18 cellular contexts compared by ENCODE assay signal in genomic region chr14:96867634-96868033, GRCh38.
DNase-seq lines count a peak whose midpoint lies in the region; ATAC-seq, FAIRE-seq and TF ChIP-seq lines count a peak whose summit lies in the region.
"Had no signal": no experiment of that assay in that cellular context is flagged by ENCODE, and none has a peak within 500 bp of the region (broad histone marks: within the 10 kb centered on the region; RNA-seq: fewer than 3 reads in every experiment).

No MANE protein-coding gene starts in this region.

- BruUV-seq in IMR-90 (replicated peaks; lab: Mats Ljungman, UMichigan) = no TSS peak
- BruUV-seq in K562 (replicated peaks; lab: Mats Ljungman, UMichigan) = no TSS peak

- no peak overlapping the region for H2BK5ac ChIP-seq in IMR-90 (ENCODE audit: low read depth, low read length, poor library complexity, severe bottlenecking)

- no peak for TF ChIP-seq CTCF in GM23338 (conservative IDR thresholded peaks at IDR 0.05; ENCODE audit: low read depth in 2 of 2)
- no peak for TF ChIP-seq CTCF in IMR-90 (conservative IDR thresholded peaks at IDR 0.05; ENCODE audit: low read depth, low read length)
- no peak for TF ChIP-seq CTCF in K562 (IDR thresholded peaks at IDR 0.05 in 2 of 3, conservative IDR thresholded peaks at IDR 0.05 in 1 of 3; ENCODE audit: insufficient read depth in 2 of 3, low read depth in 1 of 3, low read length in 3 of 3)
- TF ChIP-seq CTCF in nephron progenitor cell (IDR thresholded peaks at IDR 0.05) = no peak

- H2AFZ ChIP-seq in GM23338 (no peak overlapping the region), IMR-90 (replicated peaks; ENCODE audit: low read length, poor library complexity) (no peak overlapping the region), K562 (ENCODE audit: low read depth, low read length) (no peak overlapping the region)

- H2BK20ac ChIP-seq in IMR-90 (ENCODE audit: low read depth, low read length) = no peak overlapping the region

- in situ Hi-C loops in IMR-90 (cut with MboI; ENCODE audit: low sequenced_read_pairs) (no loop called here), K562 (cut with MboI) (no loop called here)

- H3K56ac ChIP-seq in IMR-90 (ENCODE audit: extremely low read depth, insufficient read depth, low read length) = no peak overlapping the region

- CTCF ChIA-PET in IMR-90 (lab: Yijun Ruan, JAX) (interaction anchor here (0.8 to 1.2 kb wide), 2 partner anchors 15 to 17 kb away, joined by 3 read pairs; no protein-coding TSS in a partner anchor), K562 (lab: Yijun Ruan, JAX; ENCODE audit: low intra/inter-chr PET ratio) (no interaction called here)

- H3K36me3 Mint-ChIP-seq in GM23338 (ENCODE audit: low read depth) (peaks cover 17% of the 10 kb centered on the region), nephron progenitor cell (ENCODE audit: low read depth) (peaks cover 35% of the 10 kb centered on the region)

- no peak overlapping the region for H4K91ac ChIP-seq in IMR-90 (ENCODE audit: insufficient read depth, low read depth, low read length)

- H3K4me2 ChIP-seq in GM23338 = 0 out of 2 replicates have a peak overlapping the region, but pooled peaks have one; percentile 4
- no peak overlapping the region for H3K4me2 ChIP-seq in IMR-90 (ENCODE audit: low read depth, low read length)
- no peak overlapping the region for H3K4me2 ChIP-seq in K562 (ENCODE audit: insufficient read depth, low read length)

- no peak overlapping the region for H2BK120ac ChIP-seq in IMR-90 (ENCODE audit: low read depth, low read length)

- no peaks in the 10 kb centered on the region for H3F3A ChIP-seq in GM23338 (replicated peaks; ENCODE audit: low read depth)

- H3K36me3 ChIP-seq in GM23338 (ENCODE audit: insufficient read depth) (no peaks in the 10 kb centered on the region), IMR-90 (ENCODE audit: control insufficient read depth, insufficient read depth, low read length) (no peaks in the 10 kb centered on the region), K562 (ENCODE audit: control insufficient read depth, insufficient read depth, low read length) (peaks cover 68% of the 10 kb centered on the region; the same call in 2 of the 3 replicates)

- H3K14ac ChIP-seq in IMR-90 (replicated peaks; ENCODE audit: low read depth, low read length) = no peak overlapping the region

- H3K79me2 ChIP-seq in GM23338 (replicated peaks; ENCODE audit: insufficient read depth) (peaks cover 16% of the 10 kb centered on the region), K562 (ENCODE audit: control insufficient read depth, insufficient read depth, low read length) (no peaks in the 10 kb centered on the region)

- H3K9me3 ChIP-seq in IMR-90 (ENCODE audit: control insufficient read depth, insufficient read depth, low read length) (no peaks in the 10 kb centered on the region), K562 (replicated peaks; ENCODE audit: control insufficient read depth, insufficient read depth, low read depth, low read length) (no peaks in the 10 kb centered on the region)
- H3K9me3 ChIP-seq: BE2C, Caco-2 had no signal

- no peak overlapping the region for H3K18ac ChIP-seq in IMR-90 (ENCODE audit: low read depth, low read length)

- TF ChIP-seq RAD21 in IMR-90 (IDR thresholded peaks at IDR 0.05; ENCODE audit: low read length) (no peak), K562 (CRISPR knock-in tag; conservative IDR thresholded peaks at IDR 0.05 in 1 of 2, IDR thresholded peaks at IDR 0.05 in 1 of 2) (no peak)

- no peak for FAIRE-seq in K562 (lab: Jason Lieb, UNC)
- FAIRE-seq: D721Med, GM12891, HTR-8/SVneo had no signal

- no peak for TF ChIP-seq EP300 in K562 (IDR thresholded peaks at IDR 0.05; ENCODE audit: low read length)

- H3K27me3 ChIP-seq in GM23338 (ENCODE audit: insufficient read depth) (no peaks in the 10 kb centered on the region), IMR-90 (ENCODE audit: control insufficient read depth, insufficient read depth, low read length) (no peaks in the 10 kb centered on the region), K562 (ENCODE audit: control insufficient read depth in 2 of 2, insufficient read depth in 2 of 2, low read length in 2 of 2) (no peaks in the 10 kb centered on the region)
- H3K27me3 ChIP-seq: BE2C had no signal

- H3K9ac ChIP-seq in IMR-90 (ENCODE audit: low read depth, low read length) (no peak overlapping the region), K562 (ENCODE audit: insufficient read depth in 1 of 2, low read depth in 2 of 2, low read length in 2 of 2) (no peak overlapping the region)

- H3K27me3 Mint-ChIP-seq in GM23338 (ENCODE audit: insufficient read depth, low read depth, poor library complexity) (no peaks in the 10 kb centered on the region), nephron progenitor cell (ENCODE audit: low read depth, poor library complexity) (no peaks in the 10 kb centered on the region)
- H3K27me3 Mint-ChIP-seq: CD4-positive, alpha-beta T cell had no signal

- H3K27ac ChIP-seq in GM23338 (ENCODE audit: low read depth) (no peak overlapping the region), IMR-90 (ENCODE audit: insufficient read depth, low read length) (no peak overlapping the region), K562 (ENCODE audit: extremely low read depth, low read depth, low read length) (no peak overlapping the region)

- TF ChIP-seq POLR2A in IMR-90 (IDR thresholded peaks at IDR 0.05; ENCODE audit: low read depth, low read length) = no peak
- TF ChIP-seq POLR2A in K562 (conservative IDR thresholded peaks at IDR 0.05) = no peak

- H2AK5ac ChIP-seq in IMR-90 (ENCODE audit: low read depth, low read length) = no peak overlapping the region

- H4K20me1 ChIP-seq in GM23338 (replicated peaks; ENCODE audit: insufficient read depth) (no peaks in the 10 kb centered on the region), IMR-90 (ENCODE audit: insufficient read depth, low read length) (no peaks in the 10 kb centered on the region), K562 (replicated peaks; ENCODE audit: control insufficient read depth, insufficient read depth, low read length) (no peaks in the 10 kb centered on the region)

- DNase-seq in GM23338 (ENCODE audit: low spot score) (no peak), IMR-90 (no peak), K562 (ENCODE audit: extremely low read depth in 1 of 4, low spot score in 3 of 4) (no peak), nephron progenitor cell (no peak)
- DNase-seq: ACHN; BE2C; C1 segment of cervical spinal cord; Caco-2; CD4-positive, alpha-beta T cell; GOT3; H7 had no signal

- H3K4me1 ChIP-seq in GM23338 (ENCODE audit: insufficient read depth) = peaks cover 28% of the 10 kb centered on the region
- H3K4me1 ChIP-seq in IMR-90 (ENCODE audit: control insufficient read depth, insufficient read depth, low read length) = no peaks in the 10 kb centered on the region
- no peaks in the 10 kb centered on the region for H3K4me1 ChIP-seq in K562 (replicated peaks in 1 of 2; ENCODE audit: control insufficient read depth in 2 of 2, insufficient read depth in 2 of 2, low read length in 2 of 2)
- H3K4me1 ChIP-seq: BE2C, Caco-2 had no signal

- intact Hi-C loops in IMR-90 (cut with micrococcal nuclease) = no loop called here
- intact Hi-C loops in K562 (cut with micrococcal nuclease) = no loop called here

- H3K9me3 Mint-ChIP-seq in GM23338 (peaks cover 9% of the 10 kb centered on the region; the same call in 1 of the 3 replicates), nephron progenitor cell (peaks cover 11% of the 10 kb centered on the region)
- H3K9me3 Mint-ChIP-seq: CD4-positive, alpha-beta T cell had no signal

- no peaks in the 10 kb centered on the region; a peak in 1 of 4 replicates for H3K79me1 ChIP-seq in IMR-90 (ENCODE audit: low read depth in 1 of 2, low read length in 2 of 2)

- H3K4me1 Mint-ChIP-seq in GM23338 (peaks cover 40% of the 10 kb centered on the region), nephron progenitor cell (peaks cover 28% of the 10 kb centered on the region)

- no peaks in the 10 kb centered on the region for H3K9me2 ChIP-seq in GM23338 (ENCODE audit: insufficient read depth)

- no peak overlapping the region for H2BK15ac ChIP-seq in IMR-90 (ENCODE audit: low read depth, low read length)

- dilution Hi-C loops in IMR-90 (cut with HindIII; ENCODE audit: low sequenced_read_pairs, unreplicated experiment) = no loop called here

- POLR2A ChIA-PET in IMR-90 (lab: Charles Lee; ENCODE audit: unreplicated experiment) (no interaction called here), K562 (lab: Yijun Ruan, JAX) (interaction anchor here (0.6 to 1.0 kb wide), 4 partner anchors 9 to 37 kb away, joined by 3 to 5 read pairs (median 3); no protein-coding TSS in a partner anchor)

- H4K8ac ChIP-seq in IMR-90 (ENCODE audit: low read depth in 2 of 2, low read length in 2 of 2) = no peak overlapping the region

- no peak overlapping the region for H3K23ac ChIP-seq in IMR-90 (ENCODE audit: low read depth, low read length)

- H3K4ac ChIP-seq in IMR-90 (ENCODE audit: low read depth, low read length) = no peak overlapping the region

- no peak overlapping the region for H4K5ac ChIP-seq in IMR-90 (ENCODE audit: low read depth, low read length)

- H3K9me1 ChIP-seq in IMR-90 (ENCODE audit: insufficient read depth, low read length) (no peaks in the 10 kb centered on the region), K562 (ENCODE audit: control insufficient read depth, insufficient read depth, low read length) (no peaks in the 10 kb centered on the region)

- H3K4me3 Mint-ChIP-seq in GM23338 (no peak overlapping the region), nephron progenitor cell (no peak overlapping the region)
- H3K4me3 Mint-ChIP-seq: CD4-positive, alpha-beta T cell had no signal

- H2AK9ac ChIP-seq in IMR-90 (replicated peaks; ENCODE audit: low read depth, low read length, poor library complexity) = no peak overlapping the region

- H3K27ac Mint-ChIP-seq in GM23338 = peak overlapping the region; percentile 37
- H3K27ac Mint-ChIP-seq in nephron progenitor cell = peak overlapping the region; percentile 25
- H3K27ac Mint-ChIP-seq: CD4-positive, alpha-beta T cell had no signal

- no peak for ATAC-seq in GM23338
- no peak for ATAC-seq in IMR-90 (ENCODE audit: low read depth)
- no peak for ATAC-seq in K562
- ATAC-seq in GM21723 (IDR thresholded peaks at IDR 0.05; ENCODE audit: unreplicated experiment) = no peak
- no peak for ATAC-seq in HG02981 (IDR thresholded peaks at IDR 0.05; ENCODE audit: unreplicated experiment)
- no peak for ATAC-seq in esophagus mucosa
- ATAC-seq: HCT116 had no signal

- H3K4me3 ChIP-seq in GM23338 (no peak overlapping the region), IMR-90 (ENCODE audit: insufficient read depth, low read depth, low read length) (no peak overlapping the region), K562 (no peak overlapping the region)

- no CpG with 5 or more reads among the region's 3 CpGs for WGBS in IMR-90 (ENCODE audit: extremely low coverage in 2 of 2, insufficient read length in 1 of 2), 2 experiments
- WGBS in K562 (ENCODE audit: insufficient coverage, low coverage, missing lambda C conversion rate) = 98% methylated on average over 3 of the region's 3 CpGs

TF ChIP-seq in GM23338, 12 proteins besides CTCF, POLR2A, EP300 and RAD21 (continues in another document):
- no peak for TF ChIP-seq NANOG (IDR thresholded peaks at IDR 0.05; ENCODE audit: borderline replicate concordance)

TF ChIP-seq in IMR-90, 13 proteins besides CTCF, POLR2A, EP300 and RAD21 (continues in another document):
- TF ChIP-seq MAZ (IDR thresholded peaks at IDR 0.05; ENCODE audit: borderline replicate concordance, low read depth, low read length) = no peak

TF ChIP-seq in K562, 482 proteins besides CTCF, POLR2A, EP300 and RAD21 (continues in another document):
- TF ChIP-seq PHF8 (IDR thresholded peaks at IDR 0.05; ENCODE audit: borderline replicate concordance, low read length) = no peak
